ENCODE assay signal across 8 cellular contexts in genomic region chr14:21269252-21270046, GRCh38. TPM values are rescaled to one million over a fixed set of nuclear protein-coding genes. Genes with fewer than 3 reads are reported as not detected.
DNase-seq lines count a peak whose midpoint lies in the region; ATAC-seq, FAIRE-seq and TF ChIP-seq lines count a peak whose summit lies in the region.

HNRNPC (minus strand) TSS chr14:21269442; CDS start chr14:21234193, 35,249 bp downstream.

- TF ChIP-seq CTCF in OCI-LY3 (IDR thresholded peaks at IDR 0.05; ENCODE audit: low read depth, low read length), result no peak

- H3K4me1 ChIP-seq in OCI-LY3 (ENCODE audit: low read length) (peaks cover 36% of the 10 kb centered on the region), mesodermal cell (ENCODE audit: control insufficient read depth, insufficient read depth, low read length, poor library complexity, severe bottlenecking) (peaks cover 19% of the 10 kb centered on the region)

- no peaks in the 10 kb centered on the region for H3K27me3 ChIP-seq in OCI-LY3 (ENCODE audit: low read depth, low read length)

- H3K9ac ChIP-seq in OCI-LY3 (ENCODE audit: low read length), result peak within 1 kb of the TSS; percentile 100

- WGBS in mesodermal cell (ENCODE audit: insufficient coverage in 2 of 2), 2 experiments, result 0 to 1% methylated on average over 37 to 40 of the region's 49 CpGs

- H4K20me1 ChIP-seq in OCI-LY3 (ENCODE audit: insufficient read depth, low read length), result peaks cover 43% of the 10 kb centered on the region

- H3K79me2 ChIP-seq in OCI-LY3 (ENCODE audit: low read length), result peaks cover 49% of the 10 kb centered on the region

- H3K36me3 ChIP-seq in OCI-LY3 (replicated peaks; ENCODE audit: low read depth, low read length), result peaks cover 40% of the 10 kb centered on the region
- peaks cover 41% of the 10 kb centered on the region for H3K36me3 ChIP-seq in mesodermal cell (ENCODE audit: control insufficient read depth, insufficient read depth, low read length)

- DNase-seq in D341Med (ENCODE audit: low spot score) (peak; percentile 94), HuH-7 (ENCODE audit: low spot score) (peak; percentile 94)
- DNase-seq in activated CD8-positive, alpha-beta memory T cell treated with anti-CD3 and anti-CD28 coated beads, Interleukin-2, amount 50 U/mL, for 48 hours, result peak; percentile 100
- peak; percentile 100 for DNase-seq in stimulated activated CD8-positive, alpha-beta memory T cell treated with anti-CD3 and anti-CD28 coated beads, Interleukin-15, amount 100 ng/mL, for 4 hours (ENCODE audit: low read depth in 2 of 2)

- peak within 1 kb of the TSS; percentile 80 for H2AFZ ChIP-seq in OCI-LY3 (ENCODE audit: low read depth, low read length)

- peak; percentile 91 for ATAC-seq in GM21515 (IDR thresholded peaks at IDR 0.05; ENCODE audit: unreplicated experiment)

- peak within 1 kb of the TSS; percentile 90 for H3K27ac ChIP-seq in OCI-LY3 (ENCODE audit: low read length)
- H3K27ac ChIP-seq in mesodermal cell (ENCODE audit: low read depth, low read length, severe bottlenecking), result peak within 1 kb of the TSS; percentile 93

- peak; percentile 100 for FAIRE-seq in endometrium (lab: Jason Lieb, UNC)

- H3K4me3 ChIP-seq in OCI-LY3 (ENCODE audit: low read length) (peak within 1 kb of the TSS; percentile 96), mesodermal cell (ENCODE audit: extremely low read depth, insufficient read depth, low read length, poor library complexity, severe bottlenecking) (peak within 1 kb of the TSS; percentile 98)

- H3K9me3 ChIP-seq in OCI-LY3 (ENCODE audit: insufficient read depth, low read length) (no peaks in the 10 kb centered on the region), mesodermal cell (ENCODE audit: control insufficient read depth, low read length) (no peaks in the 10 kb centered on the region)

- H3K4me2 ChIP-seq in OCI-LY3 (ENCODE audit: low read length), result peak within 1 kb of the TSS; percentile 95

RNA-seq across cellular contexts. Expression of gene HNRNPC, which starts in this region (rescaled TPM):
- 666 TPM for polyA plus RNA-seq in mesodermal cell (2013, experiment 1 of 2)
- polyA plus RNA-seq in mesodermal cell (2013, experiment 2 of 2), result 685 TPM

Comparison
In these comparisons a context has a peak if more than half of its experiments do, and no peak if none do; other contexts are left out.
1. Peak in every context shown above with its lines: DNase-seq, ATAC-seq, H3K4me3 ChIP-seq and H3K27ac ChIP-seq.